Comparison of ENCODE assay signal across 8 cellular contexts in the genomic region with DNA sequence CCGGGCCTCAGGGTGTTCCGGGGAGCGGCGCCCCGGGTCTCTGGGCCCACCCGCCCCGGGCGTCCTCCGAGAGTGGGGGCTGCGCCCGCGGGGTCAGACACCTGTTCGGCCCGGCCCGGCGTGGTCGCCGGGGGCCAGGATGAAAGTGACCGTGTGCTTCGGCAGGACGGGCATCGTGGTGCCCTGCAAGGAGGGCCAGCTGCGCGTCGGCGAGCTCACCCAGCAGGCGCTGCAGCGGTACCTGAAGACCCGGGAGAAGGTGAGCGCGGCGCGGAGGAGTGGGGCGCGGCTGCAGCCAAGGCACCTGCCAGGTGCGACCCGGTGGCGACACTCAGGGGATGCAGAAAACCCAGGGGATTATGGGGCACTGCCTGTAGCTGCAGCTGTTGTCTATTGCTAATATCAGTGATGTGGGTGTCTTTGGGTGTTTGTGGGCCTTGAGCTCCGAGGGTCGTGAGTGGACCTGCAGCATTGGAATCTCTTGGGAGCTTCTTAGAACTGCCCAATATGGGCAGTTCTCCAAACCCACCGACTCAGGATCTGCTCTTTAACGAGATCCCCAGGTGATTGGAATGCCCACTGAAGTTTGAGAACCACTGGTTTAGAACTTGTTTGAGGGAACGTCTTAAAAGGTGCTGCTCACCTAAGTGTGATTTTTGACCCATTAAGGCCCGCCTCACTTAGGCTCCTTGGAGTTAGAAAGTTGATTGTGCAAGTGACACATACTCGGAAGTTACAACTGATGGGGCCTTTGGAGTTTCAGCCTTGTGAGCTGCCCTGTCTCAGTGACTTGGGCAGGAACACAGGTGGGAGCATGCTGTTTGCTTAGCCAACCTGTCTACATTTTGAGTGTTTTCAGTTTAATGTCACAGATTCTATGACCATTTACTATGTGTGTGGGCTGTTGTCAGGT. TPM values are rescaled to one million over a fixed set of nuclear protein-coding genes. Genes with fewer than 3 reads are reported as not detected.
DNase-seq lines count a peak whose midpoint lies in the region; ATAC-seq and TF ChIP-seq lines count a peak whose summit lies in the region.

No MANE protein-coding gene starts in this region.

- in situ Hi-C loops in gastrocnemius medialis (cut with MboI; ENCODE audit: low sequenced_read_pairs in 4 of 4) = no loop called here

- H3K9me3 ChIP-seq in HUES64 (ENCODE audit: insufficient read depth, low read depth, low read length) (no peaks in the 10 kb centered on the region), iPS DF 6.9 (ENCODE audit: control insufficient read depth, insufficient read depth, low read length) (no peaks in the 10 kb centered on the region), gastrocnemius medialis (no peaks in the 10 kb centered on the region)

- 8% methylated on average over 45 of the region's 45 CpGs for WGBS in HUES64
- WGBS in iPS DF 6.9 (ENCODE audit: insufficient coverage, insufficient read length) = no CpG with 5 or more reads among the region's 45 CpGs

- POLR2A ChIA-PET in activated CD4-positive, alpha-beta T cell treated with anti-CD3 and anti-CD28 coated beads, Interleukin-2, amount 10 ng/mL, durations not matched to agents 7 days and 5 days (lab: Charles Lee) = no interaction called here

- H3K9me3 Mint-ChIP-seq in activated CD4-positive, alpha-beta T cell treated with anti-CD3 and anti-CD28 coated beads, Interleukin-2, amount 10 ng/mL, durations not matched to agents 7 days and 5 days = no peaks in the 10 kb centered on the region
- H3K9me3 Mint-ChIP-seq in activated T-helper 17 cell treated with anti-CD3 and anti-CD28 coated beads, Interleukin-2, amount 50 U/mL, for 72 hours = no peaks in the 10 kb centered on the region

- peaks cover 44% of the 10 kb centered on the region for H3K27me3 ChIP-seq in HUES64 (ENCODE audit: insufficient read depth, low read length)
- H3K27me3 ChIP-seq in iPS DF 6.9 (ENCODE audit: control insufficient read depth, insufficient read depth, low read length) = peaks cover 15% of the 10 kb centered on the region
- H3K27me3 ChIP-seq in gastrocnemius medialis = no peaks in the 10 kb centered on the region

- H3K36me3 ChIP-seq in HUES64 (ENCODE audit: insufficient read depth, low read length) = no peaks in the 10 kb centered on the region
- no peaks in the 10 kb centered on the region for H3K36me3 ChIP-seq in iPS DF 6.9 (ENCODE audit: control insufficient read depth, insufficient read depth, low read length)
- no peaks in the 10 kb centered on the region for H3K36me3 ChIP-seq in gastrocnemius medialis

- no peak for TF ChIP-seq CTCF in gastrocnemius medialis (IDR thresholded peaks at IDR 0.05 in 4 of 5, conservative IDR thresholded peaks at IDR 0.05 in 1 of 5)

- H3K4me3 ChIP-seq in HUES64 (ENCODE audit: low read length) = peak overlapping the region; percentile 54
- peak overlapping the region; percentile 57 for H3K4me3 ChIP-seq in iPS DF 6.9 (ENCODE audit: low read length)
- H3K4me3 ChIP-seq in gastrocnemius medialis = peak overlapping the region; percentile 70 to 82 (median 78)

- TF ChIP-seq POLR2A in gastrocnemius medialis (IDR thresholded peaks at IDR 0.05) = no peak

- peaks cover 51% of the 10 kb centered on the region for H3K27me3 Mint-ChIP-seq in activated CD4-positive, alpha-beta T cell treated with anti-CD3 and anti-CD28 coated beads, Interleukin-2, amount 10 ng/mL, durations not matched to agents 7 days and 5 days
- peaks cover 4% of the 10 kb centered on the region for H3K27me3 Mint-ChIP-seq in activated T-helper 17 cell treated with anti-CD3 and anti-CD28 coated beads, Interleukin-2, amount 50 U/mL, for 72 hours

- H3K36me3 Mint-ChIP-seq in activated CD4-positive, alpha-beta T cell treated with anti-CD3 and anti-CD28 coated beads, Interleukin-2, amount 10 ng/mL, durations not matched to agents 7 days and 5 days (ENCODE audit: low read depth) = no peaks in the 10 kb centered on the region
- H3K36me3 Mint-ChIP-seq in activated T-helper 17 cell treated with anti-CD3 and anti-CD28 coated beads, Interleukin-2, amount 50 U/mL, for 72 hours (ENCODE audit: low read depth) = no peaks in the 10 kb centered on the region

- H3K27ac ChIP-seq in HUES64 (ENCODE audit: low read depth, low read length) (no peak overlapping the region), iPS DF 6.9 (ENCODE audit: low read length) (no peak overlapping the region), gastrocnemius medialis (peak overlapping the region; percentile 47 to 82 (median 73))

- peak overlapping the region; percentile 19 for H3K27ac Mint-ChIP-seq in activated CD4-positive, alpha-beta T cell treated with anti-CD3 and anti-CD28 coated beads, Interleukin-2, amount 10 ng/mL, durations not matched to agents 7 days and 5 days
- no peak overlapping the region for H3K27ac Mint-ChIP-seq in activated T-helper 17 cell treated with anti-CD3 and anti-CD28 coated beads, Interleukin-2, amount 50 U/mL, for 72 hours

- peaks cover 23% of the 10 kb centered on the region for H3K4me1 ChIP-seq in HUES64 (ENCODE audit: insufficient read depth, low read length)
- peaks cover 6% of the 10 kb centered on the region; the same call in 1 of the 2 replicates for H3K4me1 ChIP-seq in iPS DF 6.9 (ENCODE audit: control insufficient read depth, insufficient read depth, low read length)
- peaks cover 14 to 20% of the 10 kb centered on the region in 2 donors for H3K4me1 ChIP-seq in gastrocnemius medialis

- H3K9ac ChIP-seq in HUES64 (ENCODE audit: low read depth, low read length) = peak overlapping the region; percentile 22

- peak; percentile 25 for ATAC-seq in activated T-helper 17 cell treated with anti-CD3 and anti-CD28 coated beads, Interleukin-2, amount 50 U/mL, for 72 hours (replicated peaks)
- ATAC-seq in gastrocnemius medialis = peak in 1 of 2 donors; percentile 11
- ATAC-seq in HG03280 (IDR thresholded peaks at IDR 0.05; ENCODE audit: unreplicated experiment) = no peak

- CTCF ChIA-PET in activated CD4-positive, alpha-beta T cell treated with anti-CD3 and anti-CD28 coated beads, Interleukin-2, amount 10 ng/mL, durations not matched to agents 7 days and 5 days (lab: Charles Lee) = interaction anchor here (0.7 kb wide), 1 partner anchor 1550 kb away, joined by 3 read pairs; no protein-coding TSS in a partner anchor

- intact Hi-C loops in gastrocnemius medialis (cut with DNase I; ENCODE audit: low total_unique reads) = loop anchor here (10.0 kb wide), 1 partner anchor 319 kb away; no protein-coding TSS in a partner anchor

- no peak for DNase-seq in activated CD4-positive, alpha-beta T cell treated with anti-CD3 and anti-CD28 coated beads, Interleukin-2, amount 10 ng/mL, durations not matched to agents 7 days and 5 days
- DNase-seq in activated CD4-positive, alpha-beta T cell treated with anti-CD3 and anti-CD28 coated beads for 4 hours = no peak
- DNase-seq in iPS DF 6.9 (ENCODE audit: low read depth, low spot score) (no peak), gastrocnemius medialis (no peak), SHP77 (lab: John Stamatoyannopoulos, UW) (no peak)

- H3K4me1 Mint-ChIP-seq in activated CD4-positive, alpha-beta T cell treated with anti-CD3 and anti-CD28 coated beads, Interleukin-2, amount 10 ng/mL, durations not matched to agents 7 days and 5 days = peaks cover 14% of the 10 kb centered on the region
- H3K4me1 Mint-ChIP-seq in activated T-helper 17 cell treated with anti-CD3 and anti-CD28 coated beads, Interleukin-2, amount 50 U/mL, for 72 hours = peaks cover 4% of the 10 kb centered on the region

- H3K4me3 Mint-ChIP-seq in activated CD4-positive, alpha-beta T cell treated with anti-CD3 and anti-CD28 coated beads, Interleukin-2, amount 10 ng/mL, durations not matched to agents 7 days and 5 days = peak overlapping the region; percentile 65
- H3K4me3 Mint-ChIP-seq in activated T-helper 17 cell treated with anti-CD3 and anti-CD28 coated beads, Interleukin-2, amount 50 U/mL, for 72 hours = peak overlapping the region; percentile 64

RNA-seq across cellular contexts. Expression of a gene that starts 0.8 kb away (rescaled TPM):
- under 1 TPM; 0.50 to 0.77 TPM for total RNA-seq in activated CD4-positive, alpha-beta T cell treated with anti-CD3 and anti-CD28 coated beads, Interleukin-2, amount 10 ng/mL, durations not matched to agents 7 days and 5 days
- 1.2 TPM for polyA plus RNA-seq in HUES64 (2013, experiment 1 of 2)
- 1.8 TPM for polyA plus RNA-seq in HUES64 (2013, experiment 2 of 2)
- 1 to 10 TPM in 1 of 2 donors, under 1 TPM in 1; 0.29 to 1.5 TPM for total RNA-seq in activated T-helper 17 cell treated with anti-CD3 and anti-CD28 coated beads, Interleukin-2, amount 50 U/mL, for 72 hours
- total RNA-seq in gastrocnemius medialis = 10 to 100 TPM in 1 of 4 donors, 1 to 10 TPM in 3; 2.2 to 15.5 (median 4.6) TPM

Comparison
In these comparisons a context has a peak if more than half of its experiments do, and no peak if none do; other contexts are left out.
1. H3K27ac ChIP-seq: peak in gastrocnemius medialis (4 of 4); none in HUES64 (single experiment) and iPS DF 6.9 (single experiment).
2. Peak in every context shown above with its lines, with median percentiles within 50 percentile points of each other: H3K4me3 ChIP-seq.